Comparison of ENCODE assay signal across 9 cellular contexts in genomic region chr11:65493367-65494176, GRCh38. TPM values are rescaled to one million over a fixed set of nuclear protein-coding genes. Genes with fewer than 3 reads are reported as not detected.
DNase-seq lines count a peak whose midpoint lies in the region; TF ChIP-seq lines count a peak whose summit lies in the region.
"Had no signal": no experiment of that assay in that cellular context is flagged by ENCODE, and none has a peak within 500 bp of the region (broad histone marks: within the 10 kb centered on the region; RNA-seq: fewer than 3 reads in every experiment).

No MANE protein-coding gene starts in this region.

- intact Hi-C loops in esophagus muscularis mucosa (cut with DNase I): no loop called here

- H3K4me3 ChIP-seq in esophagus muscularis mucosa: peak overlapping the region; percentile 6 to 28 (median 20)

- CTCF ChIA-PET in RWPE1 (lab: Yijun Ruan, JAX): interaction anchor here (0.6 kb wide), 1 partner anchor 533 kb away, joined by 3 read pairs; the partner anchor contains the start of gene CATSPER1

- peaks cover 82 to 93% (median 86%) of the 10 kb centered on the region in 4 donors for H3K4me1 ChIP-seq in esophagus muscularis mucosa

- no peak for TF ChIP-seq CTCF in RWPE1 (conservative IDR thresholded peaks at IDR 0.05; ENCODE audit: low read depth)
- no peak for TF ChIP-seq CTCF in esophagus muscularis mucosa (IDR thresholded peaks at IDR 0.05)

- 46% methylated on average over 12 of the region's 12 CpGs for WGBS in esophagus muscularis mucosa

- no peaks in the 10 kb centered on the region for H3K9me3 ChIP-seq in esophagus muscularis mucosa

- POLR2A ChIA-PET in RWPE1 (lab: Yijun Ruan, JAX; ENCODE audit: low non-redundant PET): interaction anchor here (0.6 to 2.5 kb wide), 6 partner anchors 14 to 74 kb away, joined by 3 to 19 read pairs (median 4); no protein-coding TSS in a partner anchor

- peak; percentile 55 for DNase-seq in NCI-H2227 (lab: John Stamatoyannopoulos, UW; ENCODE audit: unreplicated experiment)
- no peak for DNase-seq in NCI-H2227 treated with DMSO at 0.1 percent for 48 hours (lab: John Stamatoyannopoulos, UW)
- peak; percentile 88 for DNase-seq in RWPE1 (ENCODE audit: low spot score)
- DNase-seq in esophagus muscularis mucosa (ENCODE audit: extremely low spot score): no peak
- peak; percentile 50 for DNase-seq in occipital lobe (lab: John Stamatoyannopoulos, UW)
- DNase-seq in activated CD8-positive, alpha-beta memory T cell treated with anti-CD3 and anti-CD28 coated beads, Interleukin-2, amount 50 U/mL, for 4 hours: no peak
- DNase-seq in T-helper 9 cell: no peak
- no peak for DNase-seq in NCI-H748 treated with DMSO at 0.1 percent for 48 hours (lab: John Stamatoyannopoulos, UW)
- DNase-seq: DND-41 had no signal

- no peaks in the 10 kb centered on the region for H3K27me3 ChIP-seq in esophagus muscularis mucosa

- no peaks in the 10 kb centered on the region for H3K36me3 ChIP-seq in esophagus muscularis mucosa

- TF ChIP-seq EP300 in esophagus muscularis mucosa (IDR thresholded peaks at IDR 0.05): peak; percentile 48

- H3K27ac ChIP-seq in RWPE1 (peak overlapping the region; percentile 99), esophagus muscularis mucosa (replicated peaks in 1 of 4) (peak overlapping the region; percentile 95 to 99 (median 98))

- TF ChIP-seq POLR2A in esophagus muscularis mucosa (IDR thresholded peaks at IDR 0.05; ENCODE audit: low read depth): peak; percentile 54

RNA-seq across cellular contexts. Expression of gene MALAT1, which starts 5.3 kb away (rescaled TPM):
- total RNA-seq in esophagus muscularis mucosa (over 10,000 TPM in 1 of 4 donors, 1,000 to 10,000 TPM in 3; 2,724 to 15,405 (median 5,373) TPM), occipital lobe (11,800 TPM)

RNA-seq across cellular contexts. Expression of gene SCYL1, which starts 31.3 kb away (rescaled TPM):
- total RNA-seq in esophagus muscularis mucosa: 100 to 1,000 TPM in 2 of 4 donors, 10 to 100 TPM in 2; 74.3 to 115 (median 104) TPM
- total RNA-seq in occipital lobe: 34.2 TPM

Comparison
In these comparisons a context has a peak if more than half of its experiments do, and no peak if none do; other contexts are left out.
1. DNase-seq: peak in NCI-H2227 (single experiment), RWPE1 (single experiment) and occipital lobe (single experiment); none in NCI-H2227 treated with DMSO at 0.1 percent for 48 hours (single experiment), esophagus muscularis mucosa (single experiment), activated CD8-positive, alpha-beta memory T cell treated with anti-CD3 and anti-CD28 coated beads, Interleukin-2, amount 50 U/mL, for 4 hours (single experiment), T-helper 9 cell (single experiment) and NCI-H748 treated with DMSO at 0.1 percent for 48 hours (single experiment).